Comparison of ENCODE assay signal across 8 cellular contexts in the genomic region with DNA sequence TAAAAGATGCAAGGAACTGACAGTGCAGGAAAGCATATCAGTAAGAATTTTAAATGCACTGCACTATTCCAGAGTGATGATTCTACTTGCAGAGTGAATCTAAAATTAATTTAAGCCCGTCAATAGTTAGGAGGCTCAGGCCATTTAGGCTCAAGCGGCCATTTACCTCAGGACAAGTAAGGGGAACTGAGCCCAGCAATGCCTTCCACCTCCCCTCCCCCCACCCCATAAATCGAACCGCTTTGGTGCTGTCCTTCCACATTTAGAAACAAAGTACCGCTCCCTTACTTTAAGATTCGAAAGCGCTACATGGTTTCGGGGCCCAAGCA. TPM values are rescaled to one million over a fixed set of nuclear protein-coding genes. Genes with fewer than 3 reads are reported as not detected.
DNase-seq lines count a peak whose midpoint lies in the region; ATAC-seq and TF ChIP-seq lines count a peak whose summit lies in the region.

No MANE protein-coding gene starts in this region.

- H3K4me1 Mint-ChIP-seq in endothelial cell (ENCODE audit: unreplicated experiment): peaks cover 7% of the 10 kb centered on the region

- H3K27me3 ChIP-seq in OCI-LY1 (ENCODE audit: insufficient read depth, low read length) (no peaks in the 10 kb centered on the region), muscle layer of colon (ENCODE audit: control insufficient read depth in 1 of 2, insufficient read depth in 2 of 2, low read length in 2 of 2) (peaks cover 0 to 5% of the 10 kb centered on the region in 2 donors)

- TF ChIP-seq CTCF in OCI-LY1 (IDR thresholded peaks at IDR 0.05; ENCODE audit: low read length) (no peak), endothelial cell (IDR thresholded peaks at IDR 0.05; ENCODE audit: unreplicated experiment) (no peak)

- H3K36me3 Mint-ChIP-seq in endothelial cell (ENCODE audit: low read depth, unreplicated experiment): peaks cover 20% of the 10 kb centered on the region

- H3K27ac ChIP-seq in OCI-LY1 (ENCODE audit: low read depth, low read length, poor library complexity, severe bottlenecking) (no peak overlapping the region), muscle layer of colon (ENCODE audit: low read depth, low read length) (peak overlapping the region; percentile 12)

- DNase-seq in NCI-H82 (lab: John Stamatoyannopoulos, UW) (peak; percentile 32), NCI-H82 treated with DMSO at 0.1 percent for 48 hours (lab: John Stamatoyannopoulos, UW; ENCODE audit: unreplicated experiment) (no peak), endothelial cell (ENCODE audit: low spot score) (no peak), NCI-H2081 (lab: John Stamatoyannopoulos, UW) (no peak), cortex of kidney (lab: John Stamatoyannopoulos, UW) (no peak)

- H3K36me3 ChIP-seq in OCI-LY1 (ENCODE audit: insufficient read depth, low read length): peaks cover 36% of the 10 kb centered on the region
- peaks cover 21% of the 10 kb centered on the region for H3K36me3 ChIP-seq in muscle layer of colon (ENCODE audit: insufficient read depth, low read length)

- peak overlapping the region; percentile 99 for H3K4me3 Mint-ChIP-seq in endothelial cell (ENCODE audit: unreplicated experiment)

- H3K27ac Mint-ChIP-seq in endothelial cell (ENCODE audit: unreplicated experiment): no peak overlapping the region

- no peaks in the 10 kb centered on the region for H4K20me1 ChIP-seq in OCI-LY1 (ENCODE audit: insufficient read depth, low read length)

- no peaks in the 10 kb centered on the region for H3K9me3 Mint-ChIP-seq in endothelial cell (ENCODE audit: unreplicated experiment)

- peaks cover 3% of the 10 kb centered on the region for H3K27me3 Mint-ChIP-seq in endothelial cell (ENCODE audit: unreplicated experiment)

- H3K9me3 ChIP-seq in OCI-LY1 (ENCODE audit: low read length) (no peaks in the 10 kb centered on the region), muscle layer of colon (ENCODE audit: low read length) (no peaks in the 10 kb centered on the region)

- H3K4me2 ChIP-seq in OCI-LY1 (ENCODE audit: low read length): peak overlapping the region; percentile 77

- H3K4me3 ChIP-seq in OCI-LY1 (ENCODE audit: low read depth, low read length, poor library complexity, severe bottlenecking) (peak overlapping the region; percentile 96), muscle layer of colon (ENCODE audit: low read depth in 1 of 2, low read length in 2 of 2) (peak overlapping the region; percentile 47 to 58)

- peaks cover 14% of the 10 kb centered on the region for H3K4me1 ChIP-seq in OCI-LY1 (ENCODE audit: insufficient read depth, low read length, severe bottlenecking)
- no peaks in the 10 kb centered on the region for H3K4me1 ChIP-seq in muscle layer of colon (ENCODE audit: insufficient read depth, low read length)

- H3K9ac ChIP-seq in OCI-LY1 (ENCODE audit: low read length): peak overlapping the region; percentile 88
- no peak overlapping the region for H3K9ac ChIP-seq in muscle layer of colon (ENCODE audit: low read length)

- ATAC-seq in HG03354 (IDR thresholded peaks at IDR 0.05; ENCODE audit: poor library complexity, severe bottlenecking, unreplicated experiment): no peak

- no peaks in the 10 kb centered on the region for H3K9me2 ChIP-seq in OCI-LY1 (ENCODE audit: low read depth, low read length)

- H3K79me2 ChIP-seq in OCI-LY1 (ENCODE audit: insufficient read depth, low read length): peaks cover 5% of the 10 kb centered on the region; the same call in 1 of the 2 replicates

- no peaks in the 10 kb centered on the region for H3F3A ChIP-seq in OCI-LY1 (ENCODE audit: insufficient read depth, low read length)

- H2AFZ ChIP-seq in OCI-LY1 (ENCODE audit: low read length): no peak overlapping the region

RNA-seq across cellular contexts. Expression of a gene that starts 0.7 kb away (rescaled TPM):
- 19.5 TPM for total RNA-seq in endothelial cell (ENCODE audit: unreplicated experiment)
